Comparison of ENCODE assay signal across 23 cellular contexts in genomic region chr3:45673273-45673672, GRCh38. TPM values are rescaled to one million over a fixed set of nuclear protein-coding genes. Genes with fewer than 3 reads are reported as not detected.
DNase-seq lines count a peak whose midpoint lies in the region; ATAC-seq, FAIRE-seq and TF ChIP-seq lines count a peak whose summit lies in the region.
"Had no signal": no experiment of that assay in that cellular context is flagged by ENCODE, and none has a peak within 500 bp of the region (broad histone marks: within the 10 kb centered on the region; RNA-seq: fewer than 3 reads in every experiment).

No MANE protein-coding gene starts in this region.

- FAIRE-seq in H1 (lab: Jason Lieb, UNC), result no peak
- no peak for FAIRE-seq in urothelium cell line (lab: Jason Lieb, UNC)
- FAIRE-seq: A204.1, HepG2, K562 had no signal

- H3K4me1 Mint-ChIP-seq in activated CD8-positive, alpha-beta memory T cell treated with anti-CD3 and anti-CD28 coated beads, Interleukin-2, amount 10 ng/mL, durations not matched to agents 7 days and 5 days, result peaks cover 36% of the 10 kb centered on the region
- peaks cover 28% of the 10 kb centered on the region for H3K4me1 Mint-ChIP-seq in stimulated activated effector memory CD8-positive, alpha-beta T cell treated with anti-CD3 and anti-CD28 coated beads, Interleukin-12 subunit alpha, Interleukin-12 subunit beta, amount 100 ng/mL, for 72 hours

- H3K4me1 ChIP-seq in HUES64 (ENCODE audit: insufficient read depth, low read length), result peaks cover 22% of the 10 kb centered on the region
- peaks cover 6 to 13% (median 11%) of the 10 kb centered on the region in 4 experiments for H3K4me1 ChIP-seq in H1 (replicated peaks in 1 of 4; ENCODE audit: control insufficient read depth in 3 of 4, insufficient read depth in 4 of 4, low read length in 3 of 4)
- no peaks in the 10 kb centered on the region for H3K4me1 ChIP-seq in colonic mucosa

- TF ChIP-seq CTCF in H1 (IDR thresholded peaks at IDR 0.05; ENCODE audit: control extremely low read depth in 1 of 3, insufficient read depth in 1 of 3, low read depth in 1 of 3, low read length in 3 of 3) (no peak), colonic mucosa (IDR thresholded peaks at IDR 0.05) (no peak)

- peak; percentile 0 for DNase-seq in activated CD8-positive, alpha-beta memory T cell treated with anti-CD3 and anti-CD28 coated beads, Interleukin-2, amount 10 ng/mL, durations not matched to agents 7 days and 5 days
- no peak for DNase-seq in activated CD8-positive, alpha-beta memory T cell treated with anti-CD3 and anti-CD28 coated beads, Interleukin-2, amount 50 U/mL, for 48 hours
- no peak for DNase-seq in H1 (ENCODE audit: low read depth in 1 of 2, low spot score in 2 of 2)
- no peak for DNase-seq in colonic mucosa
- DNase-seq in stimulated activated effector memory CD8-positive, alpha-beta T cell treated with anti-CD3 and anti-CD28 coated beads, Interleukin-12 subunit alpha, Interleukin-12 subunit beta, amount 100 ng/mL, for 72 hours (ENCODE audit: low spot score in 2 of 2), result no peak
- DNase-seq in urothelium cell line (ENCODE audit: low spot score), result no peak
- DNase-seq: GDM1, MM.1S, NCI-H1048, NCI-H146, NCI-H2029, NCI-H226, NCI-H510A treated with DMSO at 0.1 percent for 48 hours, NCI-H748 treated with DMSO at 0.1 percent for 48 hours, PC-9, RPMI8226, SHP77 treated with DMSO at 0.1 percent for 48 hours had no signal

- no peak overlapping the region for H2AFZ ChIP-seq in H1 (ENCODE audit: low read length)
- H2AFZ ChIP-seq: PC-9 had no signal

- H2BK15ac ChIP-seq in H1 (ENCODE audit: low read length), result no peak overlapping the region

- H3K27ac Mint-ChIP-seq in activated CD8-positive, alpha-beta memory T cell treated with anti-CD3 and anti-CD28 coated beads, Interleukin-2, amount 10 ng/mL, durations not matched to agents 7 days and 5 days, result no peak overlapping the region
- H3K27ac Mint-ChIP-seq in stimulated activated effector memory CD8-positive, alpha-beta T cell treated with anti-CD3 and anti-CD28 coated beads, Interleukin-12 subunit alpha, Interleukin-12 subunit beta, amount 100 ng/mL, for 72 hours, result no peak overlapping the region

- POLR2A ChIA-PET in H1 (lab: Charles Lee; ENCODE audit: partially characterized antibody), result interaction anchor here (1.8 to 3.8 kb wide), 2 partner anchors 11 to 13 kb away, joined by 5 to 14 read pairs; no protein-coding TSS in a partner anchor

- no peak for TF ChIP-seq POLR2A in H1 (IDR thresholded peaks at IDR 0.05; ENCODE audit: control extremely low read depth in 1 of 2, low read depth in 2 of 2, low read length in 2 of 2)

- H3K36me3 Mint-ChIP-seq in activated CD8-positive, alpha-beta memory T cell treated with anti-CD3 and anti-CD28 coated beads, Interleukin-2, amount 10 ng/mL, durations not matched to agents 7 days and 5 days, result peaks cover 54% of the 10 kb centered on the region
- peaks cover 70% of the 10 kb centered on the region for H3K36me3 Mint-ChIP-seq in stimulated activated effector memory CD8-positive, alpha-beta T cell treated with anti-CD3 and anti-CD28 coated beads, Interleukin-12 subunit alpha, Interleukin-12 subunit beta, amount 100 ng/mL, for 72 hours

- no peak overlapping the region for H3K4me3 Mint-ChIP-seq in activated CD8-positive, alpha-beta memory T cell treated with anti-CD3 and anti-CD28 coated beads, Interleukin-2, amount 10 ng/mL, durations not matched to agents 7 days and 5 days
- no peak overlapping the region for H3K4me3 Mint-ChIP-seq in stimulated activated effector memory CD8-positive, alpha-beta T cell treated with anti-CD3 and anti-CD28 coated beads, Interleukin-12 subunit alpha, Interleukin-12 subunit beta, amount 100 ng/mL, for 72 hours

- H3K79me2 ChIP-seq in H1 (ENCODE audit: control insufficient read depth in 1 of 2, insufficient read depth in 2 of 2, low read length in 2 of 2), result no peaks in the 10 kb centered on the region

- 66% methylated on average over 2 of the region's 2 CpGs for WGBS in HUES64
- 81% methylated on average over 2 of the region's 2 CpGs; no CpG with 5 or more reads in 1 of the 2 experiments for WGBS in H1 (ENCODE audit: extremely low coverage in 1 of 2, insufficient coverage in 1 of 2, insufficient read length in 1 of 2, insufficient replicate concordance in 2 of 2, low coverage in 1 of 2, low lambda C conversion rate in 2 of 2, missing lambda C conversion rate in 1 of 2), 2 experiments

- H3K9me3 Mint-ChIP-seq in activated CD8-positive, alpha-beta memory T cell treated with anti-CD3 and anti-CD28 coated beads, Interleukin-2, amount 10 ng/mL, durations not matched to agents 7 days and 5 days (ENCODE audit: low read depth), result no peaks in the 10 kb centered on the region
- no peaks in the 10 kb centered on the region for H3K9me3 Mint-ChIP-seq in stimulated activated effector memory CD8-positive, alpha-beta T cell treated with anti-CD3 and anti-CD28 coated beads, Interleukin-12 subunit alpha, Interleukin-12 subunit beta, amount 100 ng/mL, for 72 hours

- H3K23me2 ChIP-seq in H1 (ENCODE audit: low read depth, low read length), result no peaks in the 10 kb centered on the region

- H3K9ac ChIP-seq in HUES64 (ENCODE audit: low read depth, low read length) (no peak overlapping the region), H1 (replicated peaks in 1 of 4; ENCODE audit: extremely low read depth in 1 of 4, low read depth in 3 of 4, low read length in 3 of 4) (no peak overlapping the region), colonic mucosa (ENCODE audit: low read depth in 2 of 2, low read length in 2 of 2) (no peak overlapping the region)

- H4K20me1 ChIP-seq in H1 (replicated peaks in 1 of 2; ENCODE audit: control insufficient read depth in 1 of 2, insufficient read depth in 2 of 2, low read length in 2 of 2), result no peaks in the 10 kb centered on the region

- CTCF ChIA-PET in activated CD8-positive, alpha-beta memory T cell treated with anti-CD3 and anti-CD28 coated beads, Interleukin-2, amount 10 ng/mL, durations not matched to agents 7 days and 5 days (lab: Charles Lee), result interaction anchor here (1.8 to 7.2 kb wide), 2 partner anchors 12 to 256 kb away, joined by 3 to 45 read pairs; no protein-coding TSS in a partner anchor
- CTCF ChIA-PET in H1 (lab: Charles Lee; ENCODE audit: partially characterized antibody), result interaction anchor here (1.4 kb wide), 1 partner anchor 126 kb away, joined by 4 read pairs; no protein-coding TSS in a partner anchor

- H3K27me3 ChIP-seq in HUES64 (ENCODE audit: insufficient read depth, low read length), result no peaks in the 10 kb centered on the region
- H3K27me3 ChIP-seq in H1 (replicated peaks in 1 of 4; ENCODE audit: control insufficient read depth in 3 of 4, extremely low read depth in 1 of 4, insufficient read depth in 3 of 4, low read length in 3 of 4), result no peaks in the 10 kb centered on the region
- no peaks in the 10 kb centered on the region for H3K27me3 ChIP-seq in colonic mucosa

- no peak for ATAC-seq in activated CD8-positive, alpha-beta memory T cell treated with anti-CD3 and anti-CD28 coated beads, Interleukin-2, amount 10 ng/mL, durations not matched to agents 7 days and 5 days
- no peak for ATAC-seq in stimulated activated effector memory CD8-positive, alpha-beta T cell treated with anti-CD3 and anti-CD28 coated beads, Interleukin-12 subunit alpha, Interleukin-12 subunit beta, amount 100 ng/mL, for 72 hours
- ATAC-seq: HepG2, K562 had no signal

- H2BK5ac ChIP-seq in H1 (ENCODE audit: low read depth, low read length), result peak overlapping the region; percentile 84

- intact Hi-C loops in colonic mucosa (cut with DNase I), result no loop called here

- no peak for TF ChIP-seq RAD21 in H1 (IDR thresholded peaks at IDR 0.05 in 1 of 2, conservative IDR thresholded peaks at IDR 0.05 in 1 of 2; ENCODE audit: low read depth in 2 of 2, low read length in 2 of 2)

- peaks cover 69% of the 10 kb centered on the region for H3K36me3 ChIP-seq in HUES64 (ENCODE audit: insufficient read depth, low read length)
- H3K36me3 ChIP-seq in H1 (ENCODE audit: control insufficient read depth in 2 of 4, insufficient read depth in 4 of 4, low read length in 3 of 4), result peaks cover 3 to 18% (median 9%) of the 10 kb centered on the region in 4 experiments; a peak in 6 of 8 replicates
- H3K36me3 ChIP-seq in colonic mucosa, result no peaks in the 10 kb centered on the region

- no peak overlapping the region for H3K4me2 ChIP-seq in H1 (ENCODE audit: insufficient read depth in 1 of 2, low read depth in 2 of 2, low read length in 2 of 2)
- H3K4me2 ChIP-seq: PC-9 had no signal

- H2BK20ac ChIP-seq in H1 (ENCODE audit: low read length), result no peak overlapping the region

- H3K9me3 ChIP-seq in HUES64 (ENCODE audit: insufficient read depth, low read depth, low read length), result no peaks in the 10 kb centered on the region
- H3K9me3 ChIP-seq in H1 (ENCODE audit: insufficient read depth in 2 of 2, low read depth in 1 of 2, low read length in 1 of 2), result no peaks in the 10 kb centered on the region
- H3K9me3 ChIP-seq in colonic mucosa, result no peaks in the 10 kb centered on the region

- no peak overlapping the region for H3K4me3 ChIP-seq in HUES64 (ENCODE audit: low read length)
- H3K4me3 ChIP-seq in H1 (ENCODE audit: extremely low read depth in 1 of 4, insufficient read depth in 2 of 4, low read depth in 3 of 4, low read length in 4 of 4), result no peak overlapping the region
- no peak overlapping the region for H3K4me3 ChIP-seq in colonic mucosa
- H3K4me3 ChIP-seq: K562, PC-9, SK-N-MC had no signal

- H2BK12ac ChIP-seq in H1 (ENCODE audit: low read depth, low read length), result no peak overlapping the region; the same call in 1 of the 2 replicates

- H4K5ac ChIP-seq in H1 (ENCODE audit: insufficient read length, low read depth, low read length), result no peak overlapping the region

- H3K14ac ChIP-seq in H1 (ENCODE audit: insufficient read length), result no peak overlapping the region

- TF ChIP-seq EP300 in H1 (IDR thresholded peaks at IDR 0.05; ENCODE audit: borderline replicate concordance in 1 of 2, low read depth in 2 of 2, low read length in 2 of 2), result no peak

- no peak overlapping the region for H2AK5ac ChIP-seq in H1 (ENCODE audit: low read depth, low read length)

- H3K4ac ChIP-seq in H1 (replicated peaks; ENCODE audit: insufficient read length, low read depth, low read length), result no peak overlapping the region

- no peak overlapping the region for H3K18ac ChIP-seq in H1 (ENCODE audit: extremely low read depth, low read length)

- no peaks in the 10 kb centered on the region for H3K27me3 Mint-ChIP-seq in activated CD8-positive, alpha-beta memory T cell treated with anti-CD3 and anti-CD28 coated beads, Interleukin-2, amount 10 ng/mL, durations not matched to agents 7 days and 5 days

- peak overlapping the region; percentile 71; the same call in 1 of the 2 replicates for H3K27ac ChIP-seq in HUES64 (ENCODE audit: low read depth, low read length)
- peak overlapping the region; percentile 48; the same call in 1 of the 2 replicates for H3K27ac ChIP-seq in H1 (ENCODE audit: low read depth, low read length)
- H3K27ac ChIP-seq in colonic mucosa, result no peak overlapping the region
- H3K27ac ChIP-seq: C4-2B, PC-9, SK-N-MC had no signal

- no peaks in the 10 kb centered on the region for H3K79me1 ChIP-seq in H1 (ENCODE audit: low read depth, low read length)

- no peak overlapping the region for H3K23ac ChIP-seq in H1 (ENCODE audit: insufficient read length)

- no peak overlapping the region for H3K56ac ChIP-seq in H1 (replicated peaks; ENCODE audit: insufficient read length, low read depth, low read length)

- no peak overlapping the region for H4K8ac ChIP-seq in H1 (ENCODE audit: extremely low read depth, insufficient read depth, low read length)

- no peak overlapping the region for H4K91ac ChIP-seq in H1 (replicated peaks; ENCODE audit: insufficient read length, low read length)

- H2BK120ac ChIP-seq in H1 (replicated peaks; ENCODE audit: low read depth, low read length), result no peak overlapping the region

RNA-seq across cellular contexts. Expression of gene SACM1L, which starts 15.9 kb away (rescaled TPM):
- total RNA-seq in activated CD8-positive, alpha-beta memory T cell treated with anti-CD3 and anti-CD28 coated beads, Interleukin-2, amount 10 ng/mL, durations not matched to agents 7 days and 5 days, result 10 to 100 TPM; 71.6 to 88.7 TPM
- 34.1 TPM for polyA plus RNA-seq in HUES64 (2013, experiment 1 of 2)
- 33.5 TPM for polyA plus RNA-seq in HUES64 (2013, experiment 2 of 2)
- 59.7 and 61.0 TPM in 2 replicates for total RNA-seq in H1 (2021; fragmentation: NEBNext Ultra II Directional; extraction: Animal tissue kit (Norgen Biotek cat#: 25700))
- 12.6 and 20.1 TPM in 2 replicates for polyA plus RNA-seq in H1 (2011; rRNA removed)
- polyA plus RNA-seq in H1 (2011; cell fraction: cytosol; rRNA removed), result 26.3 TPM
- polyA plus RNA-seq in H1 (2011; cell fraction: nucleus; rRNA removed), result 19.6 TPM
- polyA plus RNA-seq in H1 (2012, experiment 1 of 2), result 32.3 to 54.1 TPM (median 35.9 TPM) in 4 replicates
- polyA plus RNA-seq in H1 (2012, experiment 2 of 2), result 2.9 TPM
- 35.0 TPM for polyA plus RNA-seq in H1 (2013, experiment 1 of 2)
- polyA plus RNA-seq in H1 (2013, experiment 2 of 2), result 32.1 TPM
- 37.4 and 48.7 TPM in 2 replicates for polyA minus RNA-seq in H1 (2011; rRNA and poly(A)+ RNA removed)
- 49.0 TPM for polyA minus RNA-seq in H1 (2011; cell fraction: cytosol; rRNA and poly(A)+ RNA removed)
- 59.5 TPM for polyA minus RNA-seq in H1 (2011; cell fraction: nucleus; rRNA and poly(A)+ RNA removed)
- 10 to 100 TPM; 47.2 TPM for total RNA-seq in colonic mucosa
